In genomic region chr12:49623142-49623899, GRCh38 we compare ENCODE assay signal across 8 cellular contexts. TPM values are rescaled to one million over a fixed set of nuclear protein-coding genes. Genes with fewer than 3 reads are reported as not detected.
DNase-seq lines count a peak whose midpoint lies in the region; ATAC-seq and TF ChIP-seq lines count a peak whose summit lies in the region.

TSS of gene PRPF40B (plus strand) at chr12:49623561. CDS start at chr12:49623591, 30 bp downstream.

- peak within 1 kb of the TSS; percentile 70 to 92 (median 88) for H3K27ac ChIP-seq in esophagus squamous epithelium

- peak in 3 of 4 donors; percentile 35 to 86 (median 79) for TF ChIP-seq POLR2A in esophagus squamous epithelium (IDR thresholded peaks at IDR 0.05)

- intact Hi-C loops in esophagus squamous epithelium (cut with DNase I), result no loop called here

- peak; percentile 81 for DNase-seq in DMS153 (lab: John Stamatoyannopoulos, UW)
- DNase-seq in activated T-cell treated with anti-CD3 and anti-CD28 coated beads, Interleukin-2, amount 50 U/mL, for 48 hours, result peak; percentile 87 to 90
- peak; percentile 57 for DNase-seq in esophagus squamous epithelium (lab: John Stamatoyannopoulos, UW)
- DNase-seq in naive B cell, result peak; percentile 87

- peak in 5 of 6 experiments; percentile 38 to 53 (median 42) for TF ChIP-seq CTCF in esophagus squamous epithelium (IDR thresholded peaks at IDR 0.05)

- no peaks in the 10 kb centered on the region for H3K27me3 ChIP-seq in esophagus squamous epithelium

- peak; percentile 67 for ATAC-seq in GM21515 (IDR thresholded peaks at IDR 0.05; ENCODE audit: unreplicated experiment)
- ATAC-seq in naive B cell (ENCODE audit: low read depth in 2 of 2), result peak; percentile 80 to 81
- peak; percentile 89 for ATAC-seq in stimulated activated memory B cell treated with anti-CD40 and anti-IgM and Interleukin-4, amounts not matched to agents 10 μg/mL and 1 μg/mL and 100 μg/mL, for 72 hours

- H3K4me1 Mint-ChIP-seq in IgD-negative memory B cell, result peaks cover 14 to 29% (median 18%) of the 10 kb centered on the region in 3 donors
- H3K4me1 Mint-ChIP-seq in naive B cell, result peaks cover 19 to 32% (median 31%) of the 10 kb centered on the region in 3 donors
- H3K4me1 Mint-ChIP-seq in stimulated activated memory B cell treated with anti-CD40 and anti-IgM and Interleukin-4, amounts not matched to agents 10 μg/mL and 1 μg/mL and 100 μg/mL, for 72 hours, result peaks cover 23% of the 10 kb centered on the region

- H3K9me3 ChIP-seq in esophagus squamous epithelium, result no peaks in the 10 kb centered on the region

- H3K27ac Mint-ChIP-seq in IgD-negative memory B cell (peak within 1 kb of the TSS; percentile 91 to 98 (median 94)), naive B cell (peak within 1 kb of the TSS; percentile 84 to 97 (median 88))
- H3K27ac Mint-ChIP-seq in stimulated activated memory B cell treated with anti-CD40 and anti-IgM and Interleukin-4, amounts not matched to agents 10 μg/mL and 1 μg/mL and 100 μg/mL, for 72 hours, result no peak within 1 kb of the TSS

- H3K27me3 Mint-ChIP-seq in IgD-negative memory B cell (peaks cover 3% of the 10 kb centered on the region), naive B cell (peaks cover 0 to 7% (median 0%) of the 10 kb centered on the region in 3 donors)
- peaks cover 5% of the 10 kb centered on the region for H3K27me3 Mint-ChIP-seq in stimulated activated memory B cell treated with anti-CD40 and anti-IgM and Interleukin-4, amounts not matched to agents 10 μg/mL and 1 μg/mL and 100 μg/mL, for 72 hours

- WGBS in esophagus squamous epithelium, 2 donors, result 4 to 8% methylated on average over 5 to 7 of the region's 76 CpGs

- H3K4me3 Mint-ChIP-seq in IgD-negative memory B cell (peak within 1 kb of the TSS; percentile 90 to 98 (median 94)), naive B cell (peak within 1 kb of the TSS; percentile 85 to 95 (median 94))
- H3K4me3 Mint-ChIP-seq in stimulated activated memory B cell treated with anti-CD40 and anti-IgM and Interleukin-4, amounts not matched to agents 10 μg/mL and 1 μg/mL and 100 μg/mL, for 72 hours, result peak within 1 kb of the TSS; percentile 83

- H3K36me3 Mint-ChIP-seq in IgD-negative memory B cell (no peaks in the 10 kb centered on the region), naive B cell (no peaks in the 10 kb centered on the region)
- H3K36me3 Mint-ChIP-seq in stimulated activated memory B cell treated with anti-CD40 and anti-IgM and Interleukin-4, amounts not matched to agents 10 μg/mL and 1 μg/mL and 100 μg/mL, for 72 hours, result no peaks in the 10 kb centered on the region

- no peaks in the 10 kb centered on the region for H3K9me3 Mint-ChIP-seq in IgD-negative memory B cell
- no peaks in the 10 kb centered on the region for H3K9me3 Mint-ChIP-seq in naive B cell
- no peaks in the 10 kb centered on the region for H3K9me3 Mint-ChIP-seq in stimulated activated memory B cell treated with anti-CD40 and anti-IgM and Interleukin-4, amounts not matched to agents 10 μg/mL and 1 μg/mL and 100 μg/mL, for 72 hours

- peak within 1 kb of the TSS; percentile 47 to 72 (median 60) for H3K4me3 ChIP-seq in esophagus squamous epithelium

- H3K4me1 ChIP-seq in esophagus squamous epithelium, result peaks cover 11 to 58% (median 26%) of the 10 kb centered on the region in 3 donors

- H3K36me3 ChIP-seq in esophagus squamous epithelium, result no peaks in the 10 kb centered on the region

TF ChIP-seq in PFSK-1, 5 proteins besides CTCF, POLR2A, EP300 and RAD21:
- no peak for TF ChIP-seq FOXP2 (optimal IDR thresholded peaks at IDR 0.05; ENCODE audit: borderline replicate concordance, extremely low read depth, extremely low read length, insufficient read depth)
- no peak for TF ChIP-seq REST (IDR thresholded peaks at IDR 0.05; ENCODE audit: insufficient read depth in 1 of 2, low read depth in 2 of 2, low read length in 2 of 2)
- TF ChIP-seq TAF1 (IDR thresholded peaks at IDR 0.05; ENCODE audit: borderline replicate concordance, insufficient read depth, low read length), result peak; percentile 60; the same call in 1 of the 2 replicates
- TF ChIP-seq POLR2AphosphoS5 (IDR thresholded peaks at IDR 0.05; ENCODE audit: low read depth, low read length), result peak; percentile 87; the same call in 1 of the 2 replicates
- no peak for TF ChIP-seq SIN3A (IDR thresholded peaks at IDR 0.05; ENCODE audit: borderline replicate concordance, insufficient read depth, low read length)

RNA-seq across cellular contexts. Expression of gene PRPF40B, which starts in this region (rescaled TPM):
- polyA plus RNA-seq in IgD-negative memory B cell, result 5.7 TPM
- polyA plus RNA-seq in PFSK-1 (2012; ENCODE audit: insufficient read length, low read depth), result 17.2 TPM
- 10 to 100 TPM in 2 of 4 donors, 1 to 10 TPM in 2; 5.2 to 14.5 (median 10.2) TPM for total RNA-seq in esophagus squamous epithelium
- 1 to 10 TPM; 1.3 to 3.4 (median 2.0) TPM for polyA plus RNA-seq in naive B cell (ENCODE audit: low read depth in 6 of 6)

Comparison
In these comparisons a context has a peak if more than half of its experiments do, and no peak if none do; other contexts are left out.
1. Peak in every context shown above with its lines: DNase-seq, ATAC-seq, H3K4me3 ChIP-seq and H3K27ac ChIP-seq.